In genomic region chr11:47714554-47715081, GRCh38 we compare ENCODE assay signal across 8 cellular contexts. TPM values are rescaled to one million over a fixed set of nuclear protein-coding genes. Genes with fewer than 3 reads are reported as not detected.
A peak's percentile ranks its signal among the peaks of the same experiment; 100 is the strongest.
DNase-seq lines count a peak whose midpoint lies in the region; ATAC-seq lines count a peak whose summit lies in the region.

No MANE protein-coding gene starts in this region.

- peaks cover 33% of the 10 kb centered on the region for H3K36me3 ChIP-seq in skeletal muscle satellite cell (ENCODE audit: insufficient read depth, low read length)

- no peaks in the 10 kb centered on the region for H3K27me3 ChIP-seq in skeletal muscle satellite cell (ENCODE audit: control insufficient read depth, insufficient read depth, low read length)

- H3K9me3 ChIP-seq in skeletal muscle satellite cell (replicated peaks; ENCODE audit: low read length), result no peaks in the 10 kb centered on the region

- peak overlapping the region; percentile 96 for H3K4me2 ChIP-seq in skeletal muscle satellite cell (ENCODE audit: low read length)

- peak overlapping the region; percentile 84 for H3K4me3 ChIP-seq in skeletal muscle satellite cell (ENCODE audit: low read length)

- H3K4me1 Mint-ChIP-seq in activated naive CD4-positive, alpha-beta T cell treated with anti-CD3 and anti-CD28 coated beads, Interleukin-2, amount 50 U/mL, for 24 hours, result peaks cover 15% of the 10 kb centered on the region

- H3K27ac Mint-ChIP-seq in activated naive CD4-positive, alpha-beta T cell treated with anti-CD3 and anti-CD28 coated beads, Interleukin-2, amount 50 U/mL, for 24 hours, result peak overlapping the region; percentile 96

- H3K27me3 Mint-ChIP-seq in activated naive CD4-positive, alpha-beta T cell treated with anti-CD3 and anti-CD28 coated beads, Interleukin-2, amount 50 U/mL, for 24 hours, result no peaks in the 10 kb centered on the region

- H3K9ac ChIP-seq in skeletal muscle satellite cell (ENCODE audit: low read depth, low read length), result peak overlapping the region; percentile 85

- peak; percentile 46 for ATAC-seq in left ventricle myocardium superior
- ATAC-seq in GM21825 (IDR thresholded peaks at IDR 0.05; ENCODE audit: unreplicated experiment), result no peak

- DNase-seq in activated gamma-delta T cell treated with Interleukin-2 at 50 U/mL for 16 hours, result peak; percentile 6
- DNase-seq in activated gamma-delta T cell (lab: John Stamatoyannopoulos, UW), result no peak
- peak; percentile 25 for DNase-seq in NCI-H1092 (lab: John Stamatoyannopoulos, UW)
- peak; percentile 31 for DNase-seq in left ventricle myocardium superior
- DNase-seq in islet precursor cell, result no peak

- peak overlapping the region; percentile 94 for H3K4me3 Mint-ChIP-seq in activated naive CD4-positive, alpha-beta T cell treated with anti-CD3 and anti-CD28 coated beads, Interleukin-2, amount 50 U/mL, for 24 hours

- intact Hi-C loops in left ventricle myocardium superior (cut with micrococcal nuclease), result no loop called here

- peaks cover 4% of the 10 kb centered on the region for H3K4me1 ChIP-seq in skeletal muscle satellite cell (ENCODE audit: control insufficient read depth, insufficient read depth, low read length)

- H3K9me3 Mint-ChIP-seq in activated naive CD4-positive, alpha-beta T cell treated with anti-CD3 and anti-CD28 coated beads, Interleukin-2, amount 50 U/mL, for 24 hours, result no peaks in the 10 kb centered on the region

- no peaks in the 10 kb centered on the region for H3K36me3 Mint-ChIP-seq in activated naive CD4-positive, alpha-beta T cell treated with anti-CD3 and anti-CD28 coated beads, Interleukin-2, amount 50 U/mL, for 24 hours

RNA-seq across cellular contexts. Expression of gene AGBL2, which starts 0.6 kb away (rescaled TPM):
- 0.25 TPM for total RNA-seq in left ventricle myocardium superior
- 0.22 and 1.0 TPM in 2 replicates for total RNA-seq in skeletal muscle satellite cell (2012; rRNA removed)

RNA-seq across cellular contexts. Expression of gene FNBP4, which starts 52.5 kb away (rescaled TPM):
- 48.7 TPM for total RNA-seq in left ventricle myocardium superior
- 87.2 and 95.6 TPM in 2 replicates for total RNA-seq in skeletal muscle satellite cell (2012; rRNA removed)

Comparison
In these comparisons a context has a peak if more than half of its experiments do, and no peak if none do; other contexts are left out.
1. DNase-seq: peak in activated gamma-delta T cell treated with Interleukin-2 at 50 U/mL for 16 hours (single experiment), NCI-H1092 (single experiment) and left ventricle myocardium superior (single experiment); none in activated gamma-delta T cell (single experiment) and islet precursor cell (single experiment).